In genomic region chr12:53197011-53197640, GRCh38 we compare ENCODE assay signal across 9 cellular contexts. TPM values are rescaled to one million over a fixed set of nuclear protein-coding genes. Genes with fewer than 3 reads are reported as not detected.
A peak's percentile ranks its signal among the peaks of the same experiment; 100 is the strongest.
DNase-seq lines count a peak whose midpoint lies in the region; ATAC-seq and TF ChIP-seq lines count a peak whose summit lies in the region.
"Had no signal": no experiment of that assay in that cellular context is flagged by ENCODE, and none has a peak within 500 bp of the region (broad histone marks: within the 10 kb centered on the region; RNA-seq: fewer than 3 reads in every experiment).

No MANE protein-coding gene starts in this region.

- H3K36me3 Mint-ChIP-seq in activated CD4-positive, alpha-beta T cell treated with anti-CD3 and anti-CD28 coated beads, Interleukin-2, amount 10 ng/mL, durations not matched to agents 24 days and 14 days (ENCODE audit: low read depth): peaks cover 74% of the 10 kb centered on the region

- peak overlapping the region; percentile 22 for H3K4me3 Mint-ChIP-seq in activated CD4-positive, alpha-beta T cell treated with anti-CD3 and anti-CD28 coated beads, Interleukin-2, amount 10 ng/mL, durations not matched to agents 24 days and 14 days

- peak overlapping the region; percentile 30 for H3K27ac Mint-ChIP-seq in activated CD4-positive, alpha-beta T cell treated with anti-CD3 and anti-CD28 coated beads, Interleukin-2, amount 10 ng/mL, durations not matched to agents 24 days and 14 days

- WGBS in hepatocyte (ENCODE audit: low lambda C conversion rate, missing lambda C conversion rate): 91% methylated on average over 18 of the region's 19 CpGs
- WGBS in smooth muscle cell (ENCODE audit: low lambda C conversion rate): 82% methylated on average over 19 of the region's 19 CpGs

- peaks cover 92% of the 10 kb centered on the region for H3K4me1 ChIP-seq in KMS-11 (ENCODE audit: low read depth, poor library complexity, severe bottlenecking)
- peaks cover 3% of the 10 kb centered on the region for H3K4me1 ChIP-seq in hepatocyte (ENCODE audit: insufficient read depth)
- no peaks in the 10 kb centered on the region for H3K4me1 ChIP-seq in smooth muscle cell (ENCODE audit: low read depth)

- no peaks in the 10 kb centered on the region for H3K9me3 ChIP-seq in hepatocyte (ENCODE audit: low read depth)
- no peaks in the 10 kb centered on the region for H3K9me3 ChIP-seq in smooth muscle cell (replicated peaks; ENCODE audit: low read depth)

- peaks cover 51% of the 10 kb centered on the region for H3K4me1 Mint-ChIP-seq in activated CD4-positive, alpha-beta T cell treated with anti-CD3 and anti-CD28 coated beads, Interleukin-2, amount 10 ng/mL, durations not matched to agents 24 days and 14 days

- H3F3A ChIP-seq in smooth muscle cell (ENCODE audit: low read depth): peaks cover 11% of the 10 kb centered on the region

- no peaks in the 10 kb centered on the region for H3K9me3 Mint-ChIP-seq in activated CD4-positive, alpha-beta T cell treated with anti-CD3 and anti-CD28 coated beads, Interleukin-2, amount 10 ng/mL, durations not matched to agents 24 days and 14 days

- no peak for ATAC-seq in GM21381 (IDR thresholded peaks at IDR 0.05; ENCODE audit: unreplicated experiment)

- no peaks in the 10 kb centered on the region for H3K27me3 Mint-ChIP-seq in activated CD4-positive, alpha-beta T cell treated with anti-CD3 and anti-CD28 coated beads, Interleukin-2, amount 10 ng/mL, durations not matched to agents 24 days and 14 days

- H2AFZ ChIP-seq in KMS-11 (ENCODE audit: low read depth) (no peak overlapping the region), hepatocyte (no peak overlapping the region), smooth muscle cell (ENCODE audit: low read depth) (no peak overlapping the region)

- TF ChIP-seq CTCF in KMS-11 (conservative IDR thresholded peaks at IDR 0.05; ENCODE audit: low read depth, low read length) (no peak), hepatocyte (IDR thresholded peaks at IDR 0.05; ENCODE audit: poor library complexity) (no peak), smooth muscle cell (IDR thresholded peaks at IDR 0.05; ENCODE audit: borderline replicate concordance, insufficient read depth, poor library complexity, severe bottlenecking) (no peak)

- no peaks in the 10 kb centered on the region for H3K9me2 ChIP-seq in hepatocyte (replicated peaks; ENCODE audit: insufficient read depth)

- H3K27ac ChIP-seq in KMS-11: peak overlapping the region; percentile 20; the same call in 1 of the 2 replicates
- no peak overlapping the region for H3K27ac ChIP-seq in hepatocyte
- H3K27ac ChIP-seq in smooth muscle cell (ENCODE audit: low read depth): no peak overlapping the region

- intact Hi-C loops in activated CD4-positive, alpha-beta T cell treated with anti-CD3 and anti-CD28 coated beads, Interleukin-2, amount 10 ng/mL, durations not matched to agents 24 days and 14 days (cut with micrococcal nuclease): no loop called here

- H3K36me3 ChIP-seq in KMS-11 (ENCODE audit: insufficient read depth): peaks cover 63% of the 10 kb centered on the region; the same call in 1 of the 2 replicates
- H3K36me3 ChIP-seq in hepatocyte (replicated peaks; ENCODE audit: insufficient read depth, low read depth): no peaks in the 10 kb centered on the region
- H3K36me3 ChIP-seq in smooth muscle cell (ENCODE audit: low read depth): no peaks in the 10 kb centered on the region

- H3K79me2 ChIP-seq in KMS-11 (ENCODE audit: insufficient read depth, low read depth) (peaks cover 50% of the 10 kb centered on the region), hepatocyte (no peaks in the 10 kb centered on the region), smooth muscle cell (ENCODE audit: low read depth) (no peaks in the 10 kb centered on the region)

- peak overlapping the region; percentile 2; the same call in 1 of the 2 replicates for H3K4me2 ChIP-seq in KMS-11
- peak overlapping the region; percentile 82 for H3K4me2 ChIP-seq in hepatocyte
- H3K4me2 ChIP-seq in smooth muscle cell: peak overlapping the region; percentile 82

- no peak overlapping the region for H3K9ac ChIP-seq in KMS-11
- H3K9ac ChIP-seq in smooth muscle cell (ENCODE audit: low read depth): no peak overlapping the region

- no peaks in the 10 kb centered on the region for H4K20me1 ChIP-seq in KMS-11 (ENCODE audit: insufficient read depth)
- H4K20me1 ChIP-seq in hepatocyte (ENCODE audit: insufficient read depth, poor library complexity, severe bottlenecking): no peaks in the 10 kb centered on the region
- no peaks in the 10 kb centered on the region for H4K20me1 ChIP-seq in smooth muscle cell (ENCODE audit: low read depth)

- no peak overlapping the region for H3K4me3 ChIP-seq in KMS-11 (IDR thresholded peaks at IDR 0.05; ENCODE audit: insufficient read depth, low read depth, low read length)
- H3K4me3 ChIP-seq in hepatocyte: no peak overlapping the region
- H3K4me3 ChIP-seq in smooth muscle cell: peak overlapping the region; percentile 28

- DNase-seq in activated CD4-positive, alpha-beta T cell treated with anti-CD3 and anti-CD28 coated beads, Interleukin-2, amount 10 ng/mL, durations not matched to agents 24 days and 14 days: no peak
- DNase-seq in activated CD4-positive, alpha-beta T cell treated with anti-CD3 and anti-CD28 coated beads for 4 hours: no peak
- DNase-seq in hepatocyte (ENCODE audit: low spot score): no peak
- no peak for DNase-seq in smooth muscle cell (lab: John Stamatoyannopoulos, UW; ENCODE audit: unreplicated experiment)
- DNase-seq in Ammon's horn (ENCODE audit: low spot score): no peak
- no peak for DNase-seq in SK-N-DZ (ENCODE audit: low spot score)

- H3K27me3 ChIP-seq in KMS-11 (ENCODE audit: insufficient read depth, low read depth) (no peaks in the 10 kb centered on the region), hepatocyte (peaks cover 4% of the 10 kb centered on the region), smooth muscle cell (ENCODE audit: low read depth) (peaks cover 13% of the 10 kb centered on the region)

RNA-seq across cellular contexts. Expression of gene ITGB7, which starts 9.9 kb away (rescaled TPM):
- 226 and 239 TPM in 2 replicates for total RNA-seq in activated CD4-positive, alpha-beta T cell treated with anti-CD3 and anti-CD28 coated beads, Interleukin-2, amount 10 ng/mL, durations not matched to agents 24 days and 14 days
- total RNA-seq in hepatocyte (0.23 TPM in 1 of 2 replicates, not detected in the other), smooth muscle cell (5.8 TPM in 1 of 2 replicates, not detected in the other)
- polyA plus RNA-seq in hepatocyte (1.0 TPM in 1 of 2 replicates, not detected in the other), smooth muscle cell (1.5 TPM in 1 of 2 replicates, not detected in the other)
- 0.14 TPM in 1 of 2 replicates, not detected in the other for polyA plus RNA-seq in SK-N-DZ (2014; cell fraction: cytosol; rRNA removed)
- not detected in 2 replicates for polyA plus RNA-seq in SK-N-DZ (2014; cell fraction: nucleus; rRNA removed)
- total RNA-seq: occipital lobe had no signal

RNA-seq across cellular contexts. Expression of gene CSAD, which starts 16.4 kb away (rescaled TPM):
- 21.6 and 25.6 TPM in 2 replicates for total RNA-seq in activated CD4-positive, alpha-beta T cell treated with anti-CD3 and anti-CD28 coated beads, Interleukin-2, amount 10 ng/mL, durations not matched to agents 24 days and 14 days
- total RNA-seq in hepatocyte (14.1 and 16.8 TPM in 2 replicates), smooth muscle cell (9.0 and 10.6 TPM in 2 replicates)
- polyA plus RNA-seq in hepatocyte (14.3 and 15.7 TPM in 2 replicates), smooth muscle cell (4.8 and 11.8 TPM in 2 replicates)
- 8.3 and 10.5 TPM in 2 replicates for polyA plus RNA-seq in SK-N-DZ (2014; cell fraction: cytosol; rRNA removed)
- 54.6 and 66.7 TPM in 2 replicates for polyA plus RNA-seq in SK-N-DZ (2014; cell fraction: nucleus; rRNA removed)

RNA-seq across cellular contexts. Expression of gene ZNF740, which starts 16.6 kb away (rescaled TPM):
- total RNA-seq in activated CD4-positive, alpha-beta T cell treated with anti-CD3 and anti-CD28 coated beads, Interleukin-2, amount 10 ng/mL, durations not matched to agents 24 days and 14 days: 44.0 and 50.5 TPM in 2 replicates
- total RNA-seq in hepatocyte (13.2 and 23.2 TPM in 2 replicates), smooth muscle cell (5.2 and 7.6 TPM in 2 replicates)
- polyA plus RNA-seq in hepatocyte (4.4 and 4.6 TPM in 2 replicates), smooth muscle cell (1.0 and 3.1 TPM in 2 replicates)
- polyA plus RNA-seq in SK-N-DZ (2014; cell fraction: cytosol; rRNA removed): 15.1 and 20.2 TPM in 2 replicates
- polyA plus RNA-seq in SK-N-DZ (2014; cell fraction: nucleus; rRNA removed): 30.2 and 38.9 TPM in 2 replicates

RNA-seq across cellular contexts. Expression of gene RARG, which starts 34.9 kb away (rescaled TPM):
- total RNA-seq in activated CD4-positive, alpha-beta T cell treated with anti-CD3 and anti-CD28 coated beads, Interleukin-2, amount 10 ng/mL, durations not matched to agents 24 days and 14 days: 57.2 and 58.5 TPM in 2 replicates
- 15.1 and 20.9 TPM in 2 replicates for total RNA-seq in hepatocyte
- polyA plus RNA-seq in hepatocyte: 24.7 and 28.1 TPM in 2 replicates
- total RNA-seq in smooth muscle cell: 19.9 and 21.8 TPM in 2 replicates
- polyA plus RNA-seq in smooth muscle cell: 31.3 and 32.9 TPM in 2 replicates
- polyA plus RNA-seq in SK-N-DZ (2014; cell fraction: cytosol; rRNA removed): 0.35 and 2.0 TPM in 2 replicates
- 1.9 and 2.2 TPM in 2 replicates for polyA plus RNA-seq in SK-N-DZ (2014; cell fraction: nucleus; rRNA removed)

Comparison
In these comparisons a context has a peak if more than half of its experiments do, and no peak if none do; other contexts are left out.
1. H3K4me2 ChIP-seq: peak in every context shown above with its lines; median percentile 82 in hepatocyte; 82 in smooth muscle cell; 2 in KMS-11.
2. RNA of gene ITGB7, which starts 9.9 kb away (total RNA-seq): 226 to 239 TPM in activated CD4-positive, alpha-beta T cell treated with anti-CD3 and anti-CD28 coated beads, Interleukin-2, amount 10 ng/mL, durations not matched to agents 24 days and 14 days; 5.8 TPM in smooth muscle cell and 0.23 TPM in hepatocyte; every median in the first group is over 10 times any median in the second.